In genomic region chr9:11235061-11235460, GRCh38 we compare ENCODE assay signal across 17 cellular contexts.
A peak's percentile ranks its signal among the peaks of the same experiment; 100 is the strongest.
DNase-seq lines count a peak whose midpoint lies in the region; TF ChIP-seq lines count a peak whose summit lies in the region.
"Had no signal": no experiment of that assay in that cellular context is flagged by ENCODE, and none has a peak within 500 bp of the region (broad histone marks: within the 10 kb centered on the region; RNA-seq: fewer than 3 reads in every experiment).

No MANE protein-coding gene starts in this region.

- H2AFZ ChIP-seq in smooth muscle cell (ENCODE audit: low read depth), result no peak overlapping the region
- H2AFZ ChIP-seq: GM23248 had no signal

- H3K36me3 ChIP-seq in mesodermal cell (ENCODE audit: control insufficient read depth, insufficient read depth, low read length) (no peaks in the 10 kb centered on the region), smooth muscle cell (ENCODE audit: low read depth) (no peaks in the 10 kb centered on the region), tibial artery (no peaks in the 10 kb centered on the region)
- H3K36me3 ChIP-seq: BLaER1 had no signal

- peak overlapping the region; percentile 75 for H3K27ac ChIP-seq in mesodermal cell (ENCODE audit: low read depth, low read length, severe bottlenecking)
- peak overlapping the region; percentile 46 for H3K27ac ChIP-seq in smooth muscle cell (ENCODE audit: low read depth)
- no peak overlapping the region for H3K27ac ChIP-seq in tibial artery
- H3K27ac ChIP-seq: BLaER1, GM23248, HL-60 had no signal

- intact Hi-C loops in tibial artery (cut with DNase I; ENCODE audit: low total_unique reads), result no loop called here

- no peak overlapping the region for H3K9ac ChIP-seq in smooth muscle cell (ENCODE audit: low read depth)
- H3K9ac ChIP-seq: BLaER1, GM23248 had no signal

- H4K20me1 ChIP-seq in smooth muscle cell (ENCODE audit: low read depth), result no peaks in the 10 kb centered on the region
- H4K20me1 ChIP-seq: BLaER1 had no signal

- TF ChIP-seq CTCF in smooth muscle cell (IDR thresholded peaks at IDR 0.05; ENCODE audit: borderline replicate concordance, insufficient read depth, poor library complexity, severe bottlenecking) (no peak), tibial artery (IDR thresholded peaks at IDR 0.05) (no peak)

- H3K4me1 ChIP-seq in mesodermal cell (ENCODE audit: control insufficient read depth, insufficient read depth, low read length, poor library complexity, severe bottlenecking) (peaks cover 11% of the 10 kb centered on the region), smooth muscle cell (ENCODE audit: low read depth) (no peaks in the 10 kb centered on the region), tibial artery (no peaks in the 10 kb centered on the region)
- H3K4me1 ChIP-seq: BLaER1 had no signal

- peaks cover 5% of the 10 kb centered on the region for H3K9me3 ChIP-seq in mesodermal cell (ENCODE audit: control insufficient read depth, low read length)
- no peaks in the 10 kb centered on the region for H3K9me3 ChIP-seq in smooth muscle cell (replicated peaks; ENCODE audit: low read depth)
- no peaks in the 10 kb centered on the region for H3K9me3 ChIP-seq in tibial artery

- H3F3A ChIP-seq in smooth muscle cell (ENCODE audit: low read depth), result no peaks in the 10 kb centered on the region

- H3K27me3 ChIP-seq in smooth muscle cell (ENCODE audit: low read depth), result no peaks in the 10 kb centered on the region
- H3K27me3 ChIP-seq in tibial artery, result no peaks in the 10 kb centered on the region
- H3K27me3 ChIP-seq: BLaER1 had no signal

- WGBS in mesodermal cell (ENCODE audit: insufficient coverage in 2 of 2), 2 experiments, result 87 to 90% methylated on average over 1 to 2 of the region's 2 CpGs
- 34% methylated on average over 2 of the region's 2 CpGs for WGBS in smooth muscle cell (ENCODE audit: low lambda C conversion rate)

- no peak overlapping the region for H3K4me2 ChIP-seq in smooth muscle cell
- H3K4me2 ChIP-seq: BLaER1 had no signal

- no peak overlapping the region for H3K4me3 ChIP-seq in mesodermal cell (ENCODE audit: extremely low read depth, insufficient read depth, low read length, poor library complexity, severe bottlenecking)
- no peak overlapping the region for H3K4me3 ChIP-seq in smooth muscle cell
- no peak overlapping the region for H3K4me3 ChIP-seq in tibial artery
- H3K4me3 ChIP-seq: BLaER1, GM23248 had no signal

- no peaks in the 10 kb centered on the region for H3K79me2 ChIP-seq in smooth muscle cell (ENCODE audit: low read depth)

- DNase-seq in T1000 (lab: John Stamatoyannopoulos, UW) (peak; percentile 9), iris pigment epithelial cell (ENCODE audit: low read depth) (peak; percentile 0), smooth muscle cell (lab: John Stamatoyannopoulos, UW; ENCODE audit: unreplicated experiment) (no peak), tibial artery (no peak), H4 (ENCODE audit: low spot score) (no peak)
- no peak for DNase-seq in activated CD4-positive, alpha-beta T cell treated with anti-CD3 and anti-CD28 coated beads for 48 hours
- DNase-seq: 8988T; CD4-positive, alpha-beta memory T cell; DMS153; DMS79; GDM1; GM23248; H7; HFFc6 had no signal

Comparison
In these comparisons a context has a peak if more than half of its experiments do, and no peak if none do; other contexts are left out.
1. DNase-seq: peak in T1000 (single experiment) and iris pigment epithelial cell (single experiment); none in smooth muscle cell (single experiment), activated CD4-positive, alpha-beta T cell treated with anti-CD3 and anti-CD28 coated beads for 48 hours (single experiment), tibial artery (0 of 2) and H4 (single experiment).
2. H3K27ac ChIP-seq: peak in mesodermal cell (single experiment) and smooth muscle cell (single experiment); none in tibial artery (0 of 2).